Comparison of ENCODE assay signal across 9 cellular contexts in the genomic region with DNA sequence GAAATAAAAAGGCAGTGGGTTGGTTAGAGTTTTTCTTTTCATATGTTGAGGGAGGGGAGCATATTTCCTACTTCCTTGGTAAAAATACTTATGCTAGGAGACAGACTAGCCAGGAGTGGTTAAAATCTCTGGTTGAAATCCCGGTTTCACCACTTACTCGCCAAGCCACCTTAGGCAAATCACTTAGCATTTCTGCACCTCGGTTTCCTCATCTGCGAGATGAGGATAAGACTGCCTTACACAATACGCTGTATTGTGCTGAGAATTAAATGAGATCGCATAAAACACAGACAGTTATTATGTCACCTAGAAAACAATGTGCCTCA. TPM values are rescaled to one million over a fixed set of nuclear protein-coding genes. Genes with fewer than 3 reads are reported as not detected.
DNase-seq lines count a peak whose midpoint lies in the region; ATAC-seq and TF ChIP-seq lines count a peak whose summit lies in the region.
"Had no signal": no experiment of that assay in that cellular context is flagged by ENCODE, and none has a peak within 500 bp of the region (broad histone marks: within the 10 kb centered on the region; RNA-seq: fewer than 3 reads in every experiment).

No MANE protein-coding gene starts in this region.

- no peaks in the 10 kb centered on the region for H3K9me3 Mint-ChIP-seq in effector memory CD8-positive, alpha-beta T cell

- peaks cover 54 to 60% of the 10 kb centered on the region in 2 donors for H3K4me1 Mint-ChIP-seq in effector memory CD8-positive, alpha-beta T cell (ENCODE audit: low read depth in 2 of 2)

- no peaks in the 10 kb centered on the region for H4K20me1 ChIP-seq in MM.1S (ENCODE audit: insufficient read depth, low read length)
- no peaks in the 10 kb centered on the region for H4K20me1 ChIP-seq in neural cell (ENCODE audit: insufficient read depth)

- no peak for ATAC-seq in effector memory CD8-positive, alpha-beta T cell (replicated peaks)
- no peak for ATAC-seq in GM21423 (IDR thresholded peaks at IDR 0.05; ENCODE audit: unreplicated experiment)

- H3K4me2 ChIP-seq in MM.1S (ENCODE audit: low read depth, low read length) (peak overlapping the region; percentile 94), neural cell (ENCODE audit: low read length) (peak overlapping the region; percentile 5)

- H3K79me2 ChIP-seq in MM.1S (ENCODE audit: low read length) (peaks cover 51% of the 10 kb centered on the region), neural cell (replicated peaks; ENCODE audit: insufficient read depth, low read length) (peaks cover 4% of the 10 kb centered on the region)

- H3K36me3 ChIP-seq in BJ (ENCODE audit: control insufficient read depth, insufficient read depth, low read length), result 0 out of 2 replicates have a peak, but pooled peaks cover 1% of the 10 kb centered on the region
- H3K36me3 ChIP-seq in MM.1S (replicated peaks; ENCODE audit: insufficient read depth, low read length), result no peaks in the 10 kb centered on the region
- no peaks in the 10 kb centered on the region for H3K36me3 ChIP-seq in neural cell (ENCODE audit: insufficient read depth, low read length)

- CTCF ChIA-PET in BJ (lab: Yijun Ruan, JAX), result interaction anchor here (0.9 to 7.1 kb wide), 8 partner anchors 8 to 158 kb away, joined by 3 to 57 read pairs (median 8); no protein-coding TSS in a partner anchor

- TF ChIP-seq RAD21 in neural cell (conservative IDR thresholded peaks at IDR 0.05), result no peak

- peaks cover 22% of the 10 kb centered on the region; the same call in 1 of the 2 replicates for H3F3A ChIP-seq in MM.1S (ENCODE audit: insufficient read depth, low read length)
- H3F3A ChIP-seq in neural cell (ENCODE audit: insufficient read depth, low read length, poor library complexity, severe bottlenecking), result no peaks in the 10 kb centered on the region

- no peaks in the 10 kb centered on the region for H3K27me3 Mint-ChIP-seq in effector memory CD8-positive, alpha-beta T cell

- no peaks in the 10 kb centered on the region for H3K27me3 ChIP-seq in BJ (ENCODE audit: control insufficient read depth, insufficient read depth, low read length)
- peaks cover 29% of the 10 kb centered on the region for H3K27me3 ChIP-seq in MM.1S (replicated peaks; ENCODE audit: insufficient read depth, low read length)
- H3K27me3 ChIP-seq in neural cell (ENCODE audit: insufficient read depth, low read depth, low read length), result peaks cover 15% of the 10 kb centered on the region

- H3K27ac Mint-ChIP-seq in effector memory CD8-positive, alpha-beta T cell, result peak overlapping the region; percentile 100

- POLR2A ChIA-PET in BJ (lab: Charles Lee), result no interaction called here

- TF ChIP-seq CTCF in BJ (IDR thresholded peaks at IDR 0.05; ENCODE audit: insufficient read depth, low read depth, low read length) (no peak), MM.1S (IDR thresholded peaks at IDR 0.05; ENCODE audit: low read length) (no peak), neural cell (IDR thresholded peaks at IDR 0.05; ENCODE audit: poor library complexity, severe bottlenecking) (no peak)

- H2AFZ ChIP-seq in MM.1S (ENCODE audit: low read length), result peak overlapping the region; percentile 37; the same call in 1 of the 2 replicates
- no peak overlapping the region for H2AFZ ChIP-seq in neural cell (ENCODE audit: low read depth, low read length)

- in situ Hi-C loops in ACHN (cut with HindIII; ENCODE audit: low pct_ligation_motif_present, low pct_unique_long_range_greater_than_20kb, low sequenced_read_pairs), result no loop called here

- H3K9ac ChIP-seq in MM.1S (ENCODE audit: low read length) (peak overlapping the region; percentile 64), neural cell (ENCODE audit: low read length) (peak overlapping the region; percentile 63)

- TF ChIP-seq EP300 in neural cell (conservative IDR thresholded peaks at IDR 0.05; ENCODE audit: poor library complexity, severe bottlenecking), result no peak

- H3K4me3 ChIP-seq in BJ (ENCODE audit: low read depth, low read length), result peak overlapping the region; percentile 88
- peak overlapping the region; percentile 84 for H3K4me3 ChIP-seq in MM.1S (ENCODE audit: low read length)
- H3K4me3 ChIP-seq in neural cell (ENCODE audit: low read length), result peak overlapping the region; percentile 86

- H3K36me3 Mint-ChIP-seq in effector memory CD8-positive, alpha-beta T cell (ENCODE audit: insufficient read depth), result peaks cover 68% of the 10 kb centered on the region

- DNase-seq in BJ (ENCODE audit: low read depth) (no peak), MM.1S (no peak), ACHN (no peak)
- no peak for DNase-seq in effector memory CD8-positive, alpha-beta T cell
- DNase-seq in stimulated activated CD4-positive, alpha-beta T cell treated with anti-CD3 and anti-CD28 coated beads, Interleukin-2, amount 100 ng/mL, for 48 hours, result no peak
- DNase-seq in activated CD8-positive, alpha-beta memory T cell treated with anti-CD3 and anti-CD28 coated beads, Interleukin-2, amount 50 U/mL, for 4 hours, result no peak
- DNase-seq: NCI-H1417 treated with DMSO at 0.1 percent for 48 hours had no signal

- H3K9me3 ChIP-seq in MM.1S (replicated peaks; ENCODE audit: insufficient read depth, low read length), result no peaks in the 10 kb centered on the region
- H3K9me3 ChIP-seq in neural cell (ENCODE audit: low read length), result no peaks in the 10 kb centered on the region

- peaks cover 33% of the 10 kb centered on the region for H3K4me1 ChIP-seq in MM.1S (ENCODE audit: low read length)

- H3K9me2 ChIP-seq in MM.1S (replicated peaks; ENCODE audit: insufficient read depth, low read length) (no peaks in the 10 kb centered on the region), neural cell (ENCODE audit: insufficient read depth, low read length) (no peaks in the 10 kb centered on the region)

- H3K27ac ChIP-seq in MM.1S (ENCODE audit: low read length) (no peak overlapping the region), neural cell (ENCODE audit: low read length) (no peak overlapping the region)

- H3K4me3 Mint-ChIP-seq in effector memory CD8-positive, alpha-beta T cell, result peak overlapping the region; percentile 86 to 91

TF ChIP-seq in neural cell, 6 proteins besides CTCF, POLR2A, EP300 and RAD21:
- TF ChIP-seq SMC3 (conservative IDR thresholded peaks at IDR 0.05; ENCODE audit: poor library complexity) (no peak), TAF1 (IDR thresholded peaks at IDR 0.05; ENCODE audit: low read depth) (no peak), MXI1 (conservative IDR thresholded peaks at IDR 0.05; ENCODE audit: poor library complexity, severe bottlenecking) (no peak), POLR2AphosphoS5 (IDR thresholded peaks at IDR 0.05) (no peak)

RNA-seq across cellular contexts. Expression of gene IFFO2, which starts 1.4 kb away (rescaled TPM):
- polyA plus RNA-seq in BJ (2011; rRNA removed), result 11.1 and 15.0 TPM in 2 replicates
- 18.4 and 24.7 TPM in 2 replicates for polyA minus RNA-seq in BJ (2011; rRNA and poly(A)+ RNA removed)
- 2.6 and 4.6 TPM in 2 replicates for polyA plus RNA-seq in neural cell
- 8.9 and 10.2 TPM in 2 replicates for polyA minus RNA-seq in neural cell

RNA-seq across cellular contexts. Expression of gene ALDH4A1, which starts 52.7 kb away (rescaled TPM):
- polyA plus RNA-seq in BJ (2011; rRNA removed) (18.1 and 36.6 TPM in 2 replicates), neural cell (8.1 and 11.0 TPM in 2 replicates)
- 11.5 and 18.8 TPM in 2 replicates for polyA minus RNA-seq in BJ (2011; rRNA and poly(A)+ RNA removed)
- polyA minus RNA-seq in neural cell, result 9.0 and 12.9 TPM in 2 replicates
